ENCODE assay signal across 6 cellular contexts in genomic region chr12:126684703-126685102, GRCh38.
"Had no signal": no experiment of that assay in that cellular context is flagged by ENCODE, and none has a peak within 500 bp of the region (broad histone marks: within the 10 kb centered on the region; RNA-seq: fewer than 3 reads in every experiment).

No MANE protein-coding gene starts in this region.

- H3K27me3 Mint-ChIP-seq: IgD-negative memory B cell had no signal

- H3K36me3 Mint-ChIP-seq: IgD-negative memory B cell had no signal

- H3K27ac Mint-ChIP-seq: GM23338, H9, IgD-negative memory B cell had no signal

- H3K4me3 Mint-ChIP-seq: GM23338, H9, IgD-negative memory B cell had no signal

- DNase-seq: H9, HCEC 1CT, KBM-7 had no signal

- ATAC-seq: GM23338, HepG2 had no signal

- H3K4me1 Mint-ChIP-seq: GM23338, IgD-negative memory B cell had no signal
